ENCODE assay signal across 8 cellular contexts in the genomic region with DNA sequence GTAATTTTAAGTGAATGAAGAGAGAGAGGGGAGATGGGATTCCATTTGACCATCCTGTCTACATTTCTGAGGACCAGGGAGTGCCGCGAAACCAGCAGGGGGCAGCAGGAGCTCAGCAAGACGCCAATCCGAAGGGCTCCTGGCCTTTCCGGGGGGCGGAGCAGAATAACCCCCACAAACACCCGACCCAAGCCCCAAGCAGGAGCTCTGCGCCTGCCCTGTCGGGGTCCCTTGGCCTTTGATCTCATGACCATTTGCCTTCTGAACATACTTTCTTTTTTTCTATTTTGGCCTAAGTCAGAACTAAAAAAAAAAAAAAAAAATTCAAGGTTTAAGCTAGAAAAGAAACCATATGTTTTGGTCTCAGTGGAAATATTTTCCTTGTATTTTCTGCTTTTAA. TPM values are rescaled to one million over a fixed set of nuclear protein-coding genes. Genes with fewer than 3 reads are reported as not detected.
DNase-seq lines count a peak whose midpoint lies in the region; ATAC-seq, FAIRE-seq and TF ChIP-seq lines count a peak whose summit lies in the region.

No MANE protein-coding gene starts in this region.

- CTCF ChIA-PET in A549 (lab: Yijun Ruan, JAX) = interaction anchor here (0.6 to 2.4 kb wide), 55 partner anchors 9 to 356 kb away, joined by 3 to 18 read pairs (median 4); a partner anchor contains a TSS

- H3K9me3 ChIP-seq in A549 (no peaks in the 10 kb centered on the region), lower lobe of right lung (no peaks in the 10 kb centered on the region)

- H3K27me3 ChIP-seq in lower lobe of right lung (ENCODE audit: low read depth) = no peaks in the 10 kb centered on the region

- FAIRE-seq in A549 (lab: Jason Lieb, UNC) = no peak

- peak overlapping the region; percentile 68 for H3K4me2 ChIP-seq in A549

- H3K36me3 ChIP-seq in lower lobe of right lung = peaks cover 24% of the 10 kb centered on the region

- POLR2A ChIA-PET in A549 (lab: Yijun Ruan, JAX) = no interaction called here

- H3K4me3 ChIP-seq in A549 (no peak overlapping the region), coronary artery (peak overlapping the region; percentile 53), lower lobe of right lung (no peak overlapping the region)

- intact Hi-C loops in lower lobe of right lung (cut with DNase I) = loop anchor here (5.0 kb wide), 1 partner anchor 94 kb away; no protein-coding TSS in a partner anchor

- ATAC-seq in A549 = peak; percentile 70 to 92; a peak in 4 of 6 replicates
- peak; percentile 73 to 81 for ATAC-seq in lower lobe of right lung
- no peak for ATAC-seq in GM19351 (IDR thresholded peaks at IDR 0.05; ENCODE audit: unreplicated experiment)

- WGBS in A549 (ENCODE audit: missing lambda C conversion rate) = 0% methylated on average over 9 of the region's 9 CpGs

- no peak for TF ChIP-seq EP300 in A549 (IDR thresholded peaks at IDR 0.05)

- H3K27ac ChIP-seq in A549 (no peak overlapping the region), coronary artery (no peak overlapping the region), lower lobe of right lung (no peak overlapping the region)

- DNase-seq in A549 (ENCODE audit: low read depth in 1 of 2, low spot score in 1 of 2) (peak; percentile 58), GM19238 (ENCODE audit: insufficient read length, low spot score) (peak; percentile 60), NCI-H446 treated with DMSO at 0.1 percent for 48 hours (lab: John Stamatoyannopoulos, UW) (peak; percentile 28), coronary artery (ENCODE audit: low spot score) (no peak), lower lobe of right lung (peak; percentile 88)
- DNase-seq in activated CD4-positive, alpha-beta T cell treated with anti-CD3 and anti-CD28 coated beads, Interleukin-2, amount 50 U/mL, for 24 hours (ENCODE audit: low read depth in 1 of 2, low spot score in 1 of 2) = peak; percentile 71 to 82
- peak; percentile 67 to 89 (median 71) for DNase-seq in stimulated activated CD4-positive, alpha-beta T cell treated with anti-CD3 and anti-CD28 coated beads, TNF-alpha, amount 100 ng/mL, for 48 hours (ENCODE audit: low read depth in 3 of 3)

- TF ChIP-seq RAD21 in A549 (conservative IDR thresholded peaks at IDR 0.05 in 1 of 2, IDR thresholded peaks at IDR 0.05 in 1 of 2) = peak; percentile 83 to 85

- peak; percentile 70 for TF ChIP-seq CTCF in A549 (IDR thresholded peaks at IDR 0.05)
- TF ChIP-seq CTCF in coronary artery (IDR thresholded peaks at IDR 0.05) = peak; percentile 70
- TF ChIP-seq CTCF in lower lobe of right lung (IDR thresholded peaks at IDR 0.05) = peak; percentile 89

- TF ChIP-seq POLR2A in A549 (IDR thresholded peaks at IDR 0.05; ENCODE audit: low read length) = no peak

- H3K4me1 ChIP-seq in A549 (peaks cover 20% of the 10 kb centered on the region), lower lobe of right lung (peaks cover 18% of the 10 kb centered on the region)

TF ChIP-seq in A549, 52 proteins besides CTCF, POLR2A, EP300 and RAD21:
- peak; percentile 74 for TF ChIP-seq SMC3 (IDR thresholded peaks at IDR 0.05)
- TF ChIP-seq, protein P1, sequence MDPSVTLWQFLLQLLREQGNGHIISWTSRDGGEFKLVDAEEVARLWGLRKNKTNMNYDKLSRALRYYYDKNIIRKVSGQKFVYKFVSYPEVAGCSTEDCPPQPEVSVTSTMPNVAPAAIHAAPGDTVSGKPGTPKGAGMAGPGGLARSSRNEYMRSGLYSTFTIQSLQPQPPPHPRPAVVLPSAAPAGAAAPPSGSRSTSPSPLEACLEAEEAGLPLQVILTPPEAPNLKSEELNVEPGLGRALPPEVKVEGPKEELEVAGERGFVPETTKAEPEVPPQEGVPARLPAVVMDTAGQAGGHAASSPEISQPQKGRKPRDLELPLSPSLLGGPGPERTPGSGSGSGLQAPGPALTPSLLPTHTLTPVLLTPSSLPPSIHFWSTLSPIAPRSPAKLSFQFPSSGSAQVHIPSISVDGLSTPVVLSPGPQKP (IDR thresholded peaks at IDR 0.05; ENCODE audit: low read depth, low read length) = no peak
- no peak for TF ChIP-seq HDAC2 (IDR thresholded peaks at IDR 0.05)

RNA-seq across cellular contexts. Expression of a gene that starts 21.9 kb away (rescaled TPM):
- polyA plus RNA-seq in A549 (2011; rRNA removed) (not detected in 2 replicates), A549 (2017; fragmentation: RNase III; extraction: RNeasy Plus Mini Kit Qiagen cat#74134 plus additional on column Dnase treatment) (not detected in 3 replicates)
- polyA plus RNA-seq in A549 (2012; cell fraction: cytosol; rRNA removed) = not detected in 2 replicates
- polyA plus RNA-seq in A549 (2012; cell fraction: nucleus; rRNA removed) = not detected in 2 replicates
- polyA minus RNA-seq in A549 (2011; rRNA and poly(A)+ RNA removed) = not detected in 2 replicates
- total RNA-seq in lower lobe of right lung = 1.6 TPM

RNA-seq across cellular contexts. Expression of a gene that starts 26.4 kb away (rescaled TPM):
- polyA plus RNA-seq in A549 (2011; rRNA removed) (not detected in 2 replicates), A549 (2017; fragmentation: RNase III; extraction: RNeasy Plus Mini Kit Qiagen cat#74134 plus additional on column Dnase treatment) (not detected in 3 replicates)
- not detected in 2 replicates for polyA plus RNA-seq in A549 (2012; cell fraction: cytosol; rRNA removed)
- not detected in 2 replicates for polyA plus RNA-seq in A549 (2012; cell fraction: nucleus; rRNA removed)
- polyA minus RNA-seq in A549 (2011; rRNA and poly(A)+ RNA removed) = not detected in 2 replicates
- 163 TPM for total RNA-seq in lower lobe of right lung

RNA-seq across cellular contexts. Expression of a gene that starts 45.7 kb away (rescaled TPM):
- polyA plus RNA-seq in A549 (2011; rRNA removed) (0.04 and 0.12 TPM in 2 replicates), A549 (2017; fragmentation: RNase III; extraction: RNeasy Plus Mini Kit Qiagen cat#74134 plus additional on column Dnase treatment) (0.03 to 0.04 TPM in 2 of 3 replicates, not detected in the other)
- polyA plus RNA-seq in A549 (2012; cell fraction: cytosol; rRNA removed) = 0.01 TPM in 2 replicates
- polyA plus RNA-seq in A549 (2012; cell fraction: nucleus; rRNA removed) = 0.01 and 0.02 TPM in 2 replicates
- 0.10 TPM in 1 of 2 replicates, not detected in the other for polyA minus RNA-seq in A549 (2011; rRNA and poly(A)+ RNA removed)
- total RNA-seq in lower lobe of right lung = 6.0 TPM

RNA-seq across cellular contexts. Expression of a gene that starts 53.8 kb away (rescaled TPM):
- polyA plus RNA-seq in A549 (2011; rRNA removed) = 0.75 and 1.0 TPM in 2 replicates
- 0.07 and 0.10 TPM in 2 replicates for polyA plus RNA-seq in A549 (2012; cell fraction: cytosol; rRNA removed)
- polyA plus RNA-seq in A549 (2012; cell fraction: nucleus; rRNA removed) = 0.05 TPM in 2 replicates
- polyA plus RNA-seq in A549 (2017; fragmentation: RNase III; extraction: RNeasy Plus Mini Kit Qiagen cat#74134 plus additional on column Dnase treatment) = 0.33 to 0.47 TPM (median 0.34 TPM) in 3 replicates
- polyA minus RNA-seq in A549 (2011; rRNA and poly(A)+ RNA removed) = 1.1 and 3.0 TPM in 2 replicates
- total RNA-seq in lower lobe of right lung = 12.8 TPM
